ENCODE assay signal across 2 cellular contexts in genomic region chr9:33386641-33386996, GRCh38. TPM values are rescaled to one million over a fixed set of nuclear protein-coding genes. Genes with fewer than 3 reads are reported as not detected.
"Had no signal": no experiment of that assay in that cellular context is flagged by ENCODE, and none has a peak within 500 bp of the region (broad histone marks: within the 10 kb centered on the region; RNA-seq: fewer than 3 reads in every experiment).

No MANE protein-coding gene starts in this region.

RNA-seq across cellular contexts. Expression of gene AQP7, which starts 15.7 kb away (rescaled TPM):
- total RNA-seq: PC-3, SJSA1 had no signal
